1 cellular context compared by ENCODE assay signal in the genomic region with DNA sequence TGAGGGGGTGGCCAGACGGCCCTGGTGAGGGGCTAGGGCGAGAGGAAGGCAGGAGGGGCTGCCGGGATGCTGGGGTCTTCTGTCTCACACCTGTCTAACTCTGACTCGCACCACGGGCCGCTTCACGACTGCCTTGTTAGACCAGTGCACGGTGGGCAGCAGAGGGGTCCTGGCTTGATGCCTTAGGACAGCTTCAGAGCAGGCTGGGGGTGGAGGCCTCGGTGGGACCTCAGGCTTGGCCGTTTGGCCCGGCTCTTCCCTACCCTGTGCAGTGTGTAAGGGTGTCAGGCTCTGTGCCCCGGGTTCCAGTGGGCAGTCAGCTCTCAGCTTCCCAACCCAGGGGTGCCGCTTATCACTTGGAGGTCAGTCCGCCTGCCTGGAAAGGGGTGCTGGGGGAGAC.
TF ChIP-seq lines count a peak whose summit lies in the region.

No MANE protein-coding gene starts in this region.

TF ChIP-seq in SK-N-SH treated with all-trans-retinoic acid at 6 μM for 48 hours, 23 proteins besides CTCF, POLR2A, EP300 and RAD21 (continued from another document):
- TF ChIP-seq, protein P1, sequence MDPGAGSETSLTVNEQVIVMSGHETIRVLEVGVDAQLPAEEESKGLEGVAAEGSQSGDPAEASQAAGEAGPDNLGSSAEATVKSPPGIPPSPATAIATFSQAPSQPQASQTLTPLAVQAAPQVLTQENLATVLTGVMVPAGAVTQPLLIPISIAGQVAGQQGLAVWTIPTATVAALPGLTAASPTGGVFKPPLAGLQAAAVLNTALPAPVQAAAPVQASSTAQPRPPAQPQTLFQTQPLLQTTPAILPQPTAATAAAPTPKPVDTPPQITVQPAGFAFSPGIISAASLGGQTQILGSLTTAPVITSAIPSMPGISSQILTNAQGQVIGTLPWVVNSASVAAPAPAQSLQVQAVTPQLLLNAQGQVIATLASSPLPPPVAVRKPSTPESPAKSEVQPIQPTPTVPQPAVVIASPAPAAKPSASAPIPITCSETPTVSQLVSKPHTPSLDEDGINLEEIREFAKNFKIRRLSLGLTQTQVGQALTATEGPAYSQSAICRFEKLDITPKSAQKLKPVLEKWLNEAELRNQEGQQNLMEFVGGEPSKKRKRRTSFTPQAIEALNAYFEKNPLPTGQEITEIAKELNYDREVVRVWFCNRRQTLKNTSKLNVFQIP (CRISPR knock-in tag; IDR thresholded peaks at IDR 0.05; ENCODE audit: borderline replicate concordance, low read depth): no peak
- TF ChIP-seq ISL1 (CRISPR knock-in tag; IDR thresholded peaks at IDR 0.05): no peak
